Comparison of ENCODE assay signal across 32 cellular contexts in genomic region chr11:9151631-9152030, GRCh38.
"Had no signal": no experiment of that assay in that cellular context is flagged by ENCODE, and none has a peak within 500 bp of the region (broad histone marks: within the 10 kb centered on the region; RNA-seq: fewer than 3 reads in every experiment).

No MANE protein-coding gene starts in this region.

- H3K4me3 ChIP-seq: MG63, PC-9 had no signal

- H3K36me3 Mint-ChIP-seq: activated CD8-positive, alpha-beta memory T cell treated with anti-CD3 and anti-CD28 coated beads, Interleukin-2, amount 10 ng/mL, durations not matched to agents 7 days and 5 days had no signal

- H3K9me3 Mint-ChIP-seq: activated CD4-positive, alpha-beta memory T cell treated with anti-CD3 and anti-CD28 coated beads, Interleukin-2, amount 10 ng/mL, durations not matched to agents 7 days and 5 days; activated naive CD4-positive, alpha-beta T cell treated with anti-CD3 and anti-CD28 coated beads, Interleukin-2, amount 10 ng/mL, durations not matched to agents 7 days and 5 days; activated naive CD8-positive, alpha-beta T cell treated with anti-CD3 and anti-CD28 coated beads, Interleukin-2, amount 50 U/mL, for 24 hours; brain; T-cell had no signal

- H3K27me3 Mint-ChIP-seq: activated CD4-positive, alpha-beta memory T cell treated with anti-CD3 and anti-CD28 coated beads, Interleukin-2, amount 10 ng/mL, durations not matched to agents 7 days and 5 days; activated CD8-positive, alpha-beta memory T cell treated with anti-CD3 and anti-CD28 coated beads, Interleukin-2, amount 10 ng/mL, durations not matched to agents 7 days and 5 days; activated naive CD4-positive, alpha-beta T cell treated with anti-CD3 and anti-CD28 coated beads, Interleukin-2, amount 10 ng/mL, durations not matched to agents 7 days and 5 days; activated naive CD8-positive, alpha-beta T cell; activated naive CD8-positive, alpha-beta T cell treated with anti-CD3 and anti-CD28 coated beads, Interleukin-2, amount 50 U/mL, for 24 hours; brain; T-cell; T-helper 17 cell had no signal

- H3K27me3 ChIP-seq: MG63 had no signal

- DNase-seq: activated CD4-positive, alpha-beta memory T cell treated with anti-CD3 and anti-CD28 coated beads, Interleukin-2, amount 10 ng/mL, durations not matched to agents 7 days and 5 days; activated CD4-positive, alpha-beta T cell treated with anti-CD3 and anti-CD28 coated beads for 1 hour; activated CD4-positive, alpha-beta T cell treated with anti-CD3 and anti-CD28 coated beads for 48 hours; activated CD4-positive, CD25-positive, alpha-beta regulatory T cell; activated CD8-positive, alpha-beta memory T cell treated with anti-CD3 and anti-CD28 coated beads for 24 hours; activated CD8-positive, alpha-beta memory T cell treated with anti-CD3 and anti-CD28 coated beads, Interleukin-2, amount 10 ng/mL, durations not matched to agents 7 days and 5 days; activated CD8-positive, alpha-beta memory T cell treated with anti-CD3 and anti-CD28 coated beads, Interleukin-2, amount 50 U/mL, for 48 hours; activated effector memory CD4-positive, alpha-beta T cell treated with Interleukin-2 at 50 U/mL for 16 hours; activated naive CD4-positive, alpha-beta T cell treated with anti-CD3 and anti-CD28 coated beads, Interleukin-2, amount 10 ng/mL, durations not matched to agents 7 days and 5 days; activated naive CD8-positive, alpha-beta T cell treated with anti-CD3 and anti-CD28 coated beads, Interleukin-2, amount 50 U/mL, for 24 hours; activated T-cell treated with anti-CD3 and anti-CD28 coated beads, Interleukin-2, amount 50 U/mL, for 48 hours; anterior cingulate cortex; caudate nucleus; cerebellar nuclear complex; MV-4-11; NCI-H1092; NCI-H1436 treated with DMSO at 0.1 percent for 48 hours; NCI-H1694 treated with DMSO at 0.1 percent for 48 hours; NCI-H2029; NCI-H345; NCI-H524 treated with DMSO at 0.1 percent for 48 hours; NK-92 treated with Interleukin-12 subunit alpha and Interleukin-12 subunit beta, amount 100 ng/mL, for 24 hours; PC-9; SIG-M5; T-cell; T-helper 17 cell; T-helper 9 cell; WERI-Rb-1 had no signal

- H3K27ac Mint-ChIP-seq: activated CD4-positive, alpha-beta memory T cell treated with anti-CD3 and anti-CD28 coated beads, Interleukin-2, amount 10 ng/mL, durations not matched to agents 7 days and 5 days; activated CD8-positive, alpha-beta memory T cell treated with anti-CD3 and anti-CD28 coated beads, Interleukin-2, amount 10 ng/mL, durations not matched to agents 7 days and 5 days; activated naive CD4-positive, alpha-beta T cell treated with anti-CD3 and anti-CD28 coated beads, Interleukin-2, amount 10 ng/mL, durations not matched to agents 7 days and 5 days; activated naive CD8-positive, alpha-beta T cell; activated naive CD8-positive, alpha-beta T cell treated with anti-CD3 and anti-CD28 coated beads, Interleukin-2, amount 50 U/mL, for 24 hours; T-cell; T-helper 17 cell had no signal

- H3K27ac ChIP-seq: PC-9, RWPE1, WERI-Rb-1 had no signal

- H3K4me2 ChIP-seq: PC-9 had no signal

- H2AFZ ChIP-seq: PC-9 had no signal

- H3K4me3 Mint-ChIP-seq: activated CD4-positive, alpha-beta memory T cell treated with anti-CD3 and anti-CD28 coated beads, Interleukin-2, amount 10 ng/mL, durations not matched to agents 7 days and 5 days; activated CD8-positive, alpha-beta memory T cell treated with anti-CD3 and anti-CD28 coated beads, Interleukin-2, amount 10 ng/mL, durations not matched to agents 7 days and 5 days; activated naive CD4-positive, alpha-beta T cell treated with anti-CD3 and anti-CD28 coated beads, Interleukin-2, amount 10 ng/mL, durations not matched to agents 7 days and 5 days; activated naive CD8-positive, alpha-beta T cell; activated naive CD8-positive, alpha-beta T cell treated with anti-CD3 and anti-CD28 coated beads, Interleukin-2, amount 50 U/mL, for 24 hours; brain; T-cell; T-helper 17 cell had no signal

- H3K4me1 Mint-ChIP-seq: brain had no signal

- H3K9me3 ChIP-seq: MG63 had no signal
